8 cellular contexts compared by ENCODE assay signal in the genomic region with DNA sequence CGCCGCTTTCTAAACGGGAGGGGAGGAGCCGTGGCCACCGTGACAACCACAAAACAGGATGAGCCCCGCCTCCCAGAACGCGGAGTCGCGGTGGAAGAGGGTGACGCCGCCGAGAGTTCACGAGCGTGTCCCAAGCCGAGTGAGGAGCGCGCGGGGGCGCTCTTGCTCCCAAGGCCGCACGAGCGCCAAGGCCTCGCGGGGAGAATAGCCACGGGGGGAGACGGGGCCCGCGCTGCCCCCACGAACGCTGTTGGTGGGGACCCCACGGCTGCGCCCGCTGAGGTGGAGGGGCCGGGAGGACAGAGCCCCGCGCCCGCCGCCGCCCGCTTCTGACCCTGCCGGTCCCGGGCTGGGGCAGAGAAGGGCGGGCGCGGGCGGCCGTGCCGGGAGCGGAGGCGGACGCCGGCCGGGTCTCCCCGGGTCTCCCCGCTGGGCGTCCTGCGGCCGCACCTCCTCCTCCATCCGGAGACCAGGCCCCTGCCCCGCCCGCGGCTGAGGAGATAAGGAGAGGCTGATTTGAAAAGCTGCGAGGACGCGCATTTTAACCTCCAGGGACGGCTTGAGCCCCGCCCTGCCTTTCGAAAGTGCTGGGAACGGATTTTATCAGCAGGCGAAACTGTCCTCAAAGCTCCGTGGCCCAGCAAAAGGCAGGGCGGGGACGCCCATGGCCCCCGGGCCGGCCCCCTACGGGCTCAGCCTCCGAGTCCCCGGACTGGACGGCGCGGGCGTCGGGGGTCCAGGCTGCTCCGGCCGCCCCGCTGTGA. TPM values are rescaled to one million over a fixed set of nuclear protein-coding genes. Genes with fewer than 3 reads are reported as not detected.
A peak's percentile ranks its signal among the peaks of the same experiment; 100 is the strongest.
DNase-seq lines count a peak whose midpoint lies in the region; ATAC-seq and TF ChIP-seq lines count a peak whose summit lies in the region.

No MANE protein-coding gene starts in this region.

- peaks cover 11% of the 10 kb centered on the region for H3K27me3 Mint-ChIP-seq in activated T-helper 17 cell treated with anti-CD3 and anti-CD28 coated beads, Interleukin-2, amount 50 U/mL, for 72 hours
- peaks cover 55% of the 10 kb centered on the region for H3K27me3 Mint-ChIP-seq in nephron progenitor cell (ENCODE audit: low read depth, poor library complexity)

- no peaks in the 10 kb centered on the region for H3K36me3 Mint-ChIP-seq in activated T-helper 17 cell treated with anti-CD3 and anti-CD28 coated beads, Interleukin-2, amount 50 U/mL, for 72 hours (ENCODE audit: low read depth)
- no peaks in the 10 kb centered on the region for H3K36me3 Mint-ChIP-seq in nephron progenitor cell (ENCODE audit: low read depth)

- peak overlapping the region; percentile 56 for H3K4me3 ChIP-seq in fibroblast of the aortic adventitia (ENCODE audit: low read depth, low read length)

- H3K27ac Mint-ChIP-seq in activated T-helper 17 cell treated with anti-CD3 and anti-CD28 coated beads, Interleukin-2, amount 50 U/mL, for 72 hours = no peak overlapping the region
- H3K27ac Mint-ChIP-seq in nephron progenitor cell = no peak overlapping the region

- TF ChIP-seq CTCF in GM10266 (IDR thresholded peaks at IDR 0.05; ENCODE audit: control insufficient read depth, insufficient read depth, low read depth, missing control alignments) (peak; percentile 65), fibroblast of the aortic adventitia (IDR thresholded peaks at IDR 0.05; ENCODE audit: insufficient read depth, low read length) (peak; percentile 59), nephron progenitor cell (IDR thresholded peaks at IDR 0.05) (no peak)

- ATAC-seq in activated T-helper 17 cell treated with anti-CD3 and anti-CD28 coated beads, Interleukin-2, amount 50 U/mL, for 72 hours (replicated peaks) = peak; percentile 57
- ATAC-seq in GM19023 (IDR thresholded peaks at IDR 0.05; ENCODE audit: unreplicated experiment) (no peak), HG03571 (IDR thresholded peaks at IDR 0.05; ENCODE audit: unreplicated experiment) (no peak), GM21367 (IDR thresholded peaks at IDR 0.05; ENCODE audit: unreplicated experiment) (no peak)

- H3K4me3 Mint-ChIP-seq in activated T-helper 17 cell treated with anti-CD3 and anti-CD28 coated beads, Interleukin-2, amount 50 U/mL, for 72 hours = peak overlapping the region; percentile 48
- peak overlapping the region; percentile 73 for H3K4me3 Mint-ChIP-seq in nephron progenitor cell

- H3K4me1 Mint-ChIP-seq in activated T-helper 17 cell treated with anti-CD3 and anti-CD28 coated beads, Interleukin-2, amount 50 U/mL, for 72 hours = peaks cover 10% of the 10 kb centered on the region
- H3K4me1 Mint-ChIP-seq in nephron progenitor cell = peaks cover 17% of the 10 kb centered on the region

- DNase-seq in GM10266 (ENCODE audit: extremely low spot score) (no peak), NCI-H226 (peak; percentile 64), fibroblast of the aortic adventitia (ENCODE audit: low read depth) (peak; percentile 56), nephron progenitor cell (peak; percentile 77)

- no peaks in the 10 kb centered on the region for H3K9me3 Mint-ChIP-seq in activated T-helper 17 cell treated with anti-CD3 and anti-CD28 coated beads, Interleukin-2, amount 50 U/mL, for 72 hours
- no peaks in the 10 kb centered on the region for H3K9me3 Mint-ChIP-seq in nephron progenitor cell

RNA-seq across cellular contexts. Expression of a gene that starts 3.8 kb away (rescaled TPM):
- 1 to 10 TPM in 1 of 2 donors, under 1 TPM in 1; 0.37 to 1.2 TPM for total RNA-seq in activated T-helper 17 cell treated with anti-CD3 and anti-CD28 coated beads, Interleukin-2, amount 50 U/mL, for 72 hours
- total RNA-seq in fibroblast of the aortic adventitia (ENCODE audit: low replicate concordance) = 0.81 TPM in 1 of 2 replicates, not detected in the other
